ENCODE assay signal across 15 cellular contexts in genomic region chr18:77528877-77529276, GRCh38.
"Had no signal": no experiment of that assay in that cellular context is flagged by ENCODE, and none has a peak within 500 bp of the region (broad histone marks: within the 10 kb centered on the region; RNA-seq: fewer than 3 reads in every experiment).

No MANE protein-coding gene starts in this region.

- H3K9me3 ChIP-seq: ovary, upper lobe of left lung had no signal

- DNase-seq: activated CD4-positive, alpha-beta T cell treated with anti-CD3 and anti-CD28 coated beads for 1 hour; activated naive CD4-positive, alpha-beta T cell; activated naive CD8-positive, alpha-beta T cell treated with anti-CD3 and anti-CD28 coated beads for 36 hours; activated T-cell treated with anti-CD3 and anti-CD28 coated beads, Interleukin-2, amount 50 U/mL, for 1 hour; central memory CD4-positive, alpha-beta T cell; effector memory CD4-positive, alpha-beta T cell; hypothalamus; ovary; right cardiac atrium; stimulated activated CD4-positive, alpha-beta T cell treated with anti-CD3 and anti-CD28 coated beads, Interleukin-4, amount 100 ng/mL, for 4 hours; stimulated activated naive CD8-positive, alpha-beta T cell treated with anti-CD3 and anti-CD28 coated beads, Interleukin-15, Interleukin-2, amounts not matched to agents 100 U/mL and 50 U/mL, for 24 hours; upper lobe of left lung had no signal

- ATAC-seq: activated T-helper 17 cell treated with anti-CD3 and anti-CD28 coated beads, Interleukin-2, amount 50 U/mL, for 72 hours; natural killer cell treated with Interleukin-12 subunit alpha and Interleukin-12 subunit beta and Interleukin-15 and Interleukin-18, amount 100 ng/mL, for 72 hours; right cardiac atrium; stimulated activated naive CD8-positive, alpha-beta T cell treated with anti-CD3 and anti-CD28 coated beads, Interleukin-15, Interleukin-2, amounts not matched to agents 100 U/mL and 50 U/mL, for 24 hours had no signal

- H3K27me3 ChIP-seq: ovary, upper lobe of left lung had no signal

- H3K36me3 ChIP-seq: ovary, upper lobe of left lung, WERI-Rb-1 had no signal

- H3K4me3 ChIP-seq: ovary, upper lobe of left lung had no signal

- H3K27ac ChIP-seq: ovary, upper lobe of left lung, WERI-Rb-1 had no signal

- H3K4me1 ChIP-seq: upper lobe of left lung had no signal
